ENCODE assay signal across 8 cellular contexts in the genomic region with DNA sequence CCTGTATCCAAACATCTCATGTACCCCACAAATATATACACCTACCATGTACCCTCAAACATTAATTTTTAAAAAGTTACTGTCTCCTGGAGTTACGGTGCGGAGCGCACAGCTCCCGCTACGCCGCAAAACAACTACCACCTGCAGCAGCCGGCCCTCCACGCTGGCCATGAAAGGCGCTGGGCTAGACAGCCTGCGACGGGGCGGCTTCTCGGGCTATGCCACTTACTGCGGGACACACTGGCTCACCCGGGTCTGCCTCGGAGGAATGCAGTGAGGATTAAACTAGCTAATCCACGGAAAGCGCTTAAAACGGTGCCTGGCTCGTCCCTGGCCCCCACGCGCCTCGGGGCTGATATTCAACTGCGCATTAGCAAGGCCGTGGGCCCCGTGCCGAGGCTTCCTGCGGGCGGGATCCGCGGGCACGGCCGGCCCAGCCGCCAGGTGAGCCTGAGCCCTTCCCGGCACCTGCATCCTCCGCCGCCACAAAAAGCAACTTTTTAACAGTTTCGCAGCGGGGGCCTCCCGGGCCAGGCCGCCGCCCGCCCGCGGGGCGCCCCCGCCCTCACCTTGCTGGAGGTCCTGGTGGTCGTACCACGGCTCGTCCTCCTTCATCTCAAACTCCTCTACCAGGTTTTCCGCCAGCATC. TPM values are rescaled to one million over a fixed set of nuclear protein-coding genes. Genes with fewer than 3 reads are reported as not detected.
A peak's percentile ranks its signal among the peaks of the same experiment; 100 is the strongest.
DNase-seq lines count a peak whose midpoint lies in the region; ATAC-seq and TF ChIP-seq lines count a peak whose summit lies in the region.

No MANE protein-coding gene starts in this region.

- no peak for TF ChIP-seq CTCF in WERI-Rb-1 (IDR thresholded peaks at IDR 0.05; ENCODE audit: low read depth, low read length)
- TF ChIP-seq CTCF in coronary artery (IDR thresholded peaks at IDR 0.05) = no peak
- no peak for TF ChIP-seq CTCF in lower lobe of right lung (IDR thresholded peaks at IDR 0.05)

- peaks cover 43% of the 10 kb centered on the region for H3K4me1 ChIP-seq in BLaER1
- peaks cover 53% of the 10 kb centered on the region for H3K4me1 ChIP-seq in lower lobe of right lung

- DNase-seq in WERI-Rb-1 = peak; percentile 82
- DNase-seq in coronary artery (ENCODE audit: low spot score) = peak; percentile 77
- DNase-seq in lower lobe of right lung = peak; percentile 67
- DNase-seq in stimulated activated naive CD4-positive, alpha-beta T cell treated with Interleukin-2 at 50 U/mL for 16 hours (lab: John Stamatoyannopoulos, UW) = peak; percentile 44
- DNase-seq in AML-193 (lab: John Stamatoyannopoulos, UW) = no peak

- no peaks in the 10 kb centered on the region; the same call in 1 of the 2 replicates for H3K27me3 ChIP-seq in BLaER1
- no peaks in the 10 kb centered on the region for H3K27me3 ChIP-seq in WERI-Rb-1 (ENCODE audit: insufficient read depth, low read depth, severe bottlenecking)
- H3K27me3 ChIP-seq in lower lobe of right lung (ENCODE audit: low read depth) = no peaks in the 10 kb centered on the region

- H3K36me3 ChIP-seq in BLaER1 = 0 out of 2 replicates have a peak, but pooled peaks cover 3% of the 10 kb centered on the region
- peaks cover 30% of the 10 kb centered on the region for H3K36me3 ChIP-seq in WERI-Rb-1
- no peaks in the 10 kb centered on the region for H3K36me3 ChIP-seq in lower lobe of right lung

- peak; percentile 20 for ATAC-seq in GM19452 (IDR thresholded peaks at IDR 0.05; ENCODE audit: unreplicated experiment)
- ATAC-seq in HG03521 (IDR thresholded peaks at IDR 0.05; ENCODE audit: unreplicated experiment) = peak; percentile 11
- ATAC-seq in lower lobe of right lung = peak; percentile 48 to 50

- H3K9me3 ChIP-seq in BLaER1 (no peaks in the 10 kb centered on the region), WERI-Rb-1 (ENCODE audit: severe bottlenecking) (no peaks in the 10 kb centered on the region), lower lobe of right lung (no peaks in the 10 kb centered on the region)

- peak overlapping the region; percentile 84 for H3K9ac ChIP-seq in BLaER1

- H4K20me1 ChIP-seq in BLaER1 = peaks cover 28% of the 10 kb centered on the region; the same call in 1 of the 2 replicates

- H3K27ac ChIP-seq in BLaER1 (peak overlapping the region; percentile 78), WERI-Rb-1 (peak overlapping the region; percentile 85), coronary artery (peak overlapping the region; percentile 88 to 90), lower lobe of right lung (peak overlapping the region; percentile 85)

- intact Hi-C loops in lower lobe of right lung (cut with DNase I) = no loop called here

- H3K4me3 ChIP-seq in BLaER1 (peak overlapping the region; percentile 80), WERI-Rb-1 (ENCODE audit: low read depth, low read length) (peak overlapping the region; percentile 72), coronary artery (peak overlapping the region; percentile 91), lower lobe of right lung (peak overlapping the region; percentile 90)

- H3K4me2 ChIP-seq in BLaER1 = peak overlapping the region; percentile 95

RNA-seq across cellular contexts. Expression of gene CDR2, which starts 0.6 kb away (rescaled TPM):
- total RNA-seq in lower lobe of right lung = 16.2 TPM

Comparison
In these comparisons a context has a peak if more than half of its experiments do, and no peak if none do; other contexts are left out.
1. DNase-seq: peak in WERI-Rb-1 (single experiment), coronary artery (single experiment), lower lobe of right lung (single experiment) and stimulated activated naive CD4-positive, alpha-beta T cell treated with Interleukin-2 at 50 U/mL for 16 hours (single experiment); none in AML-193 (0 of 2).
2. Peak in every context shown above with its lines, with median percentiles within 50 percentile points of each other: H3K27ac ChIP-seq, H3K4me3 ChIP-seq and ATAC-seq.